8 cellular contexts compared by ENCODE assay signal in genomic region chr5:43556607-43556856, GRCh38. TPM values are rescaled to one million over a fixed set of nuclear protein-coding genes. Genes with fewer than 3 reads are reported as not detected.
DNase-seq lines count a peak whose midpoint lies in the region; ATAC-seq and TF ChIP-seq lines count a peak whose summit lies in the region.
"Not testable (repeated sequence)": the region's sequence is repeated elsewhere in the genome, so short reads cannot be mapped to it uniquely, and the experiment has no call there.

No MANE protein-coding gene starts in this region.

- not testable (repeated sequence) for H3K9me3 ChIP-seq in iPS DF 6.9 (ENCODE audit: control insufficient read depth, insufficient read depth, low read length); neutrophil; transverse colon

- peaks cover 13% of the 10 kb centered on the region for H4K20me1 ChIP-seq in GM23338 (replicated peaks; ENCODE audit: insufficient read depth)

- peak overlapping the region; percentile 81 for H3K4me3 ChIP-seq in GM23338
- H3K4me3 ChIP-seq in iPS DF 6.9 (ENCODE audit: low read length), result peak overlapping the region; percentile 74
- H3K4me3 ChIP-seq in neutrophil (ENCODE audit: low read depth in 1 of 2, low read length in 1 of 2), result peak overlapping the region; percentile 78 to 79
- peak overlapping the region; percentile 73 to 94 (median 86) for H3K4me3 ChIP-seq in transverse colon

- H3K36me3 ChIP-seq in GM23338 (ENCODE audit: insufficient read depth), result peaks cover 28% of the 10 kb centered on the region
- H3K36me3 ChIP-seq in iPS DF 6.9 (ENCODE audit: control insufficient read depth, insufficient read depth, low read length); neutrophil; transverse colon: not testable (repeated sequence)

- H3K9me2 ChIP-seq in GM23338 (ENCODE audit: insufficient read depth), result not testable (repeated sequence)

- ATAC-seq in GM23338 (peak; percentile 82; the same call in 2 of the 3 replicates), HG03442 (IDR thresholded peaks at IDR 0.05; ENCODE audit: unreplicated experiment) (peak; percentile 85)
- peak; percentile 33 for ATAC-seq in central memory CD8-positive, alpha-beta T cell (replicated peaks; ENCODE audit: extremely low read depth, poor library complexity, severe bottlenecking)

- not testable (repeated sequence) for H3F3A ChIP-seq in GM23338 (replicated peaks; ENCODE audit: low read depth)

- peak overlapping the region; percentile 92; the same call in 2 of the 3 replicates for H3K4me3 Mint-ChIP-seq in GM23338
- peak overlapping the region; percentile 87 for H3K4me3 Mint-ChIP-seq in central memory CD8-positive, alpha-beta T cell

- WGBS in iPS DF 6.9 (ENCODE audit: insufficient coverage, insufficient read length), result no CpG with 5 or more reads among the region's 30 CpGs
- 0% methylated on average over 22 of the region's 30 CpGs; no CpG with 5 or more reads in 1 of the 2 donors for WGBS in transverse colon (ENCODE audit: low coverage in 1 of 2), 2 donors

- peaks cover 12% of the 10 kb centered on the region for H3K4me1 Mint-ChIP-seq in GM23338
- H3K4me1 Mint-ChIP-seq in central memory CD8-positive, alpha-beta T cell, result peaks cover 14% of the 10 kb centered on the region

- peak; percentile 1 for TF ChIP-seq EP300 in transverse colon (IDR thresholded peaks at IDR 0.05; ENCODE audit: low read depth)

- not testable (repeated sequence) for H3K27me3 ChIP-seq in GM23338 (ENCODE audit: insufficient read depth); iPS DF 6.9 (ENCODE audit: control insufficient read depth, insufficient read depth, low read length); neutrophil; transverse colon

- peak; percentile 29 for TF ChIP-seq CTCF in GM13976 (IDR thresholded peaks at IDR 0.05; ENCODE audit: borderline replicate concordance, control extremely low read depth, extremely low read depth, insufficient read depth, missing control alignments)
- TF ChIP-seq CTCF in GM23338 (conservative IDR thresholded peaks at IDR 0.05; ENCODE audit: low read depth in 2 of 2); VCaP (conservative IDR thresholded peaks at IDR 0.05); neutrophil (IDR thresholded peaks at IDR 0.05); transverse colon (IDR thresholded peaks at IDR 0.05): not testable (repeated sequence)

- H3K4me1 ChIP-seq in GM23338 (ENCODE audit: insufficient read depth), result peaks cover 27% of the 10 kb centered on the region
- not testable (repeated sequence) for H3K4me1 ChIP-seq in iPS DF 6.9 (ENCODE audit: control insufficient read depth, insufficient read depth, low read length)
- H3K4me1 ChIP-seq in neutrophil (ENCODE audit: control insufficient read depth in 1 of 2, insufficient read depth in 1 of 2, low read depth in 1 of 2, low read length in 1 of 2), result peaks cover 14 to 17% of the 10 kb centered on the region in 2 experiments
- H3K4me1 ChIP-seq in transverse colon, result peaks cover 20 to 47% (median 24%) of the 10 kb centered on the region in 4 donors

- H3K79me2 ChIP-seq in GM23338 (replicated peaks; ENCODE audit: insufficient read depth), result peaks cover 48% of the 10 kb centered on the region

- DNase-seq in GM13976 (ENCODE audit: low spot score); GM23338 (ENCODE audit: low spot score); central memory CD8-positive, alpha-beta T cell (ENCODE audit: low spot score in 2 of 2); iPS DF 6.9 (ENCODE audit: low read depth, low spot score): not testable (repeated sequence)
- DNase-seq in transverse colon, result peak; percentile 89

- H3K27ac ChIP-seq in GM23338 (ENCODE audit: low read depth), result peak overlapping the region; percentile 87
- peak overlapping the region; percentile 98 for H3K27ac ChIP-seq in VCaP
- H3K27ac ChIP-seq in iPS DF 6.9 (ENCODE audit: low read length), result not testable (repeated sequence)
- peak overlapping the region; percentile 91 for H3K27ac ChIP-seq in neutrophil
- peak overlapping the region; percentile 96 to 99 (median 97) for H3K27ac ChIP-seq in transverse colon

- in situ Hi-C loops in GM13976 (cut with MboI; ENCODE audit: low sequenced_read_pairs, unreplicated experiment); transverse colon (cut with MboI; ENCODE audit: low pct_ligation_motif_present in 1 of 4, low pct_unique_long_range_greater_than_20kb in 1 of 4, low sequenced_read_pairs in 3 of 4): not testable (repeated sequence)

- H3K9me3 Mint-ChIP-seq in GM23338; central memory CD8-positive, alpha-beta T cell: not testable (repeated sequence)

- peaks cover 11% of the 10 kb centered on the region for H3K27me3 Mint-ChIP-seq in GM23338 (ENCODE audit: insufficient read depth, low read depth, poor library complexity)
- not testable (repeated sequence) for H3K27me3 Mint-ChIP-seq in central memory CD8-positive, alpha-beta T cell

- H2AFZ ChIP-seq in GM23338, result not testable (repeated sequence)

- H3K4me2 ChIP-seq in GM23338, result peak overlapping the region; percentile 88; the same call in 1 of the 2 replicates

- H3K36me3 Mint-ChIP-seq in GM23338 (ENCODE audit: low read depth), result not testable (repeated sequence)
- peaks cover 12% of the 10 kb centered on the region for H3K36me3 Mint-ChIP-seq in central memory CD8-positive, alpha-beta T cell (ENCODE audit: insufficient read depth)

- H3K27ac Mint-ChIP-seq in GM23338, result not testable (repeated sequence)
- peak overlapping the region; percentile 95 for H3K27ac Mint-ChIP-seq in central memory CD8-positive, alpha-beta T cell (ENCODE audit: low read depth)

- intact Hi-C loops in transverse colon (cut with DNase I; ENCODE audit: low total_unique reads), result loop anchor here (10.0 kb wide), 1 partner anchor 48 kb away; the partner anchor contains the start of gene NNT

- TF ChIP-seq POLR2A in transverse colon (IDR thresholded peaks at IDR 0.05), result not testable (repeated sequence)

RNA-seq across cellular contexts. Expression of gene PAIP1, which starts 0.3 kb away (rescaled TPM):
- 140 and 141 TPM in 2 replicates for total RNA-seq in GM23338 (2014; rRNA removed; shearing (Covaris generic))
- polyA plus RNA-seq in GM23338 (2016; fragmentation: Nextera tagmentation; extraction: Ambion mirVana), result 108 and 113 TPM in 2 replicates
- total RNA-seq in transverse colon, result 10 to 100 TPM; 17.1 to 61.4 (median 46.3) TPM

RNA-seq across cellular contexts. Expression of gene C5orf34, which starts 41.6 kb away (rescaled TPM):
- 11.8 and 15.3 TPM in 2 replicates for total RNA-seq in GM23338 (2014; rRNA removed; shearing (Covaris generic))
- 9.6 and 12.2 TPM in 2 replicates for polyA plus RNA-seq in GM23338 (2016; fragmentation: Nextera tagmentation; extraction: Ambion mirVana)
- 1 to 10 TPM in 2 of 4 donors, under 1 TPM in 1, not detected in 1; 0.55 to 4.0 (median 3.2) TPM for total RNA-seq in transverse colon

RNA-seq across cellular contexts. Expression of gene NNT, which starts 46.4 kb away (rescaled TPM):
- 15.9 and 27.3 TPM in 2 replicates for total RNA-seq in GM23338 (2014; rRNA removed; shearing (Covaris generic))
- polyA plus RNA-seq in GM23338 (2016; fragmentation: Nextera tagmentation; extraction: Ambion mirVana), result 7.5 and 10.8 TPM in 2 replicates
- 10 to 100 TPM; 21.9 to 93.0 (median 48.8) TPM for total RNA-seq in transverse colon

Comparison
In these comparisons a context has a peak if more than half of its experiments do, and no peak if none do; other contexts are left out.
1. ATAC-seq: peak in every context shown above with its lines; median percentile 85 in HG03442; 82 in GM23338; 33 in central memory CD8-positive, alpha-beta T cell.